Comparison of ENCODE assay signal across 8 cellular contexts in genomic region chr12:10140001-10140400, GRCh38. TPM values are rescaled to one million over a fixed set of nuclear protein-coding genes. Genes with fewer than 3 reads are reported as not detected.
DNase-seq lines count a peak whose midpoint lies in the region; ATAC-seq and TF ChIP-seq lines count a peak whose summit lies in the region.

No MANE protein-coding gene starts in this region.

- CTCF ChIA-PET in AG04449 (lab: Yijun Ruan, JAX), result interaction anchor here (0.7 to 4.2 kb wide), 20 partner anchors 10 to 389 kb away, joined by 3 to 82 read pairs (median 6); partner anchors contain the start of genes CLEC12B, CLEC7A and CLEC9A

- ATAC-seq in HG02970 (IDR thresholded peaks at IDR 0.05; ENCODE audit: low FRiP score, unreplicated experiment), result no peak

- DNase-seq in AG04449 (ENCODE audit: low read depth, low spot score) (no peak), NCI-H82 (lab: John Stamatoyannopoulos, UW) (peak; percentile 68), activated T-cell treated with anti-CD3 and anti-CD28 coated beads for 48 hours (ENCODE audit: low read depth) (peak; percentile 27), fibroblast of villous mesenchyme (ENCODE audit: low read depth) (peak; percentile 66), pons (ENCODE audit: low spot score) (peak; percentile 78), NCI-H187 treated with DMSO at 0.1 percent for 48 hours (lab: John Stamatoyannopoulos, UW) (no peak)

- no peak overlapping the region for H3K4me3 ChIP-seq in AG04449 (ENCODE audit: low read depth, low read length)
- H3K4me3 ChIP-seq in GM12875 (ENCODE audit: low read depth, low read length), result no peak overlapping the region
- H3K4me3 ChIP-seq in fibroblast of villous mesenchyme (ENCODE audit: low read depth, low read length), result no peak overlapping the region

- POLR2A ChIA-PET in AG04449 (lab: Yijun Ruan, JAX), result no interaction called here

- peak; percentile 39 for TF ChIP-seq CTCF in AG04449 (IDR thresholded peaks at IDR 0.05; ENCODE audit: insufficient read depth, low read length, missing control alignments)
- peak; percentile 31; the same call in 1 of the 2 replicates for TF ChIP-seq CTCF in GM12875 (IDR thresholded peaks at IDR 0.05; ENCODE audit: borderline replicate concordance, insufficient read depth, low read depth, low read length)
- TF ChIP-seq CTCF in fibroblast of villous mesenchyme (IDR thresholded peaks at IDR 0.05; ENCODE audit: insufficient read depth, low read depth, low read length), result peak; percentile 45

RNA-seq across cellular contexts. Expression of gene CLEC7A, which starts 10.0 kb away (rescaled TPM):
- under 0.01 TPM in 1 of 2 replicates, not detected in the other for total RNA-seq in fibroblast of villous mesenchyme

RNA-seq across cellular contexts. Expression of gene OLR1, which starts 31.9 kb away (rescaled TPM):
- total RNA-seq in fibroblast of villous mesenchyme, result 9.3 and 73.0 TPM in 2 replicates

RNA-seq across cellular contexts. Expression of gene TMEM52B, which starts 38.8 kb away (rescaled TPM):
- total RNA-seq in fibroblast of villous mesenchyme, result 3.5 and 17.7 TPM in 2 replicates

RNA-seq across cellular contexts. Expression of gene CLEC1A, which starts 41.2 kb away (rescaled TPM):
- total RNA-seq in fibroblast of villous mesenchyme, result not detected in 2 replicates

Comparison
In these comparisons a context has a peak if more than half of its experiments do, and no peak if none do; other contexts are left out.
1. DNase-seq: peak in NCI-H82 (single experiment), activated T-cell treated with anti-CD3 and anti-CD28 coated beads for 48 hours (single experiment), fibroblast of villous mesenchyme (single experiment) and pons (single experiment); none in AG04449 (single experiment) and NCI-H187 treated with DMSO at 0.1 percent for 48 hours (single experiment).
2. Peak in every context shown above with its lines, with median percentiles within 50 percentile points of each other: CTCF ChIP-seq.